21 cellular contexts compared by ENCODE assay signal in the genomic region with DNA sequence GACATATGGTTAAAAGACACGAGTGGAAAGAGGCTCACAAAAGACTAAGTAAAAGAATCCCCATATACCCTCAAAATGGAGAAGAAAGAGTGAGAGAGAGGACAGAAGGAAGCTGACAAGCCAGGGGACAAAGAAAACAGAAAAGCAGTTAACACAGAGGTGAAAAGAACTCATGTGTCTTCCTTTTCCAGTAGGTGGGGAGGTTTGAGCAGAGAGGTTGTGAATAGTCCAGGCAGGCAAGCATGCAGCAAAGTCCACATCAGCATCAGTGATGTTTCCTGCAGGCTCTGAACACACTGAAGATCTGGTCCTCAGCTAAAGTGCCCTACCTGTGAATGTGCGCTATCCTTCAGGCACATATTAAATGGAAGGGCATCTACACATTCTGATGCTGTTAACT.
A peak's percentile ranks its signal among the peaks of the same experiment; 100 is the strongest.
DNase-seq lines count a peak whose midpoint lies in the region; ATAC-seq and TF ChIP-seq lines count a peak whose summit lies in the region.
"Had no signal": no experiment of that assay in that cellular context is flagged by ENCODE, and none has a peak within 500 bp of the region (broad histone marks: within the 10 kb centered on the region; RNA-seq: fewer than 3 reads in every experiment).

No MANE protein-coding gene starts in this region.

- H3K36me3 Mint-ChIP-seq in WTC11, result peaks cover 6% of the 10 kb centered on the region
- H3K36me3 Mint-ChIP-seq: CD8-positive, alpha-beta T cell; IgD-negative memory B cell had no signal

- H3K79me2 ChIP-seq in ACC112 (ENCODE audit: control insufficient read depth, insufficient read depth, low read length, unreplicated experiment) (no peaks in the 10 kb centered on the region), Karpas-422 (ENCODE audit: low read length) (no peaks in the 10 kb centered on the region)

- peak overlapping the region; percentile 32 for H3K27ac Mint-ChIP-seq in WTC11
- H3K27ac Mint-ChIP-seq: B cell; CD8-positive, alpha-beta T cell; HFFc6; IgD-negative memory B cell had no signal

- peaks cover 12% of the 10 kb centered on the region for H3K9me3 Mint-ChIP-seq in WTC11
- H3K9me3 Mint-ChIP-seq: IgD-negative memory B cell had no signal

- H3K4me3 ChIP-seq in ACC112 (ENCODE audit: low read depth, low read length) (no peak overlapping the region), Karpas-422 (ENCODE audit: low read length) (no peak overlapping the region)
- H3K4me3 ChIP-seq: BLaER1 treated with 17β-estradiol and CSF1 and Interleukin-3, amounts not matched to agents 10 nM and 100 nM had no signal

- H3K4me3 Mint-ChIP-seq in WTC11, result no peak overlapping the region
- H3K4me3 Mint-ChIP-seq: B cell; CD8-positive, alpha-beta T cell; HFFc6; IgD-negative memory B cell had no signal

- ATAC-seq in WTC11, result peak; percentile 82
- ATAC-seq: CD8-positive, alpha-beta T cell; HCT116; HepG2 had no signal

- peak; percentile 2 for DNase-seq in ELF-1 (ENCODE audit: low read depth, low spot score)
- DNase-seq in WTC11 (ENCODE audit: low spot score), result no peak
- peak; percentile 13 for DNase-seq in iPS-NIHi7 (ENCODE audit: extremely low spot score)
- DNase-seq in Karpas-422, result no peak
- DNase-seq in activated T-cell treated with anti-CD3 and anti-CD28 coated beads, Interleukin-2, amount 50 U/mL, for 48 hours, result no peak
- DNase-seq in DMS 273 (lab: John Stamatoyannopoulos, UW; ENCODE audit: unreplicated experiment), result no peak
- no peak for DNase-seq in GM03348 (ENCODE audit: low spot score)
- DNase-seq: 8988T; Calu3; CD8-positive, alpha-beta T cell; DMS 273 treated with DMSO at 0.1 percent for 48 hours; DMS79; HFFc6; Kasumi-1; KBM-7 had no signal

- H4K20me1 ChIP-seq in Karpas-422 (ENCODE audit: insufficient read depth, low read depth, low read length), result no peaks in the 10 kb centered on the region
- H4K20me1 ChIP-seq: BLaER1 treated with 17β-estradiol and CSF1 and Interleukin-3, amounts not matched to agents 10 nM and 100 nM had no signal

- no peak overlapping the region for H3K4me2 ChIP-seq in Karpas-422 (ENCODE audit: low read depth, low read length, poor library complexity, severe bottlenecking)
- H3K4me2 ChIP-seq: BLaER1 treated with 17β-estradiol and CSF1 and Interleukin-3, amounts not matched to agents 10 nM and 100 nM had no signal

- H3K9me2 ChIP-seq in Karpas-422 (replicated peaks; ENCODE audit: insufficient read depth, low read length), result no peaks in the 10 kb centered on the region

- POLR2A ChIA-PET in WTC11 (lab: Charles Lee), result no interaction called here

- TF ChIP-seq CTCF in WTC11 (IDR thresholded peaks at IDR 0.05), result no peak

- H3K9ac ChIP-seq in Karpas-422 (ENCODE audit: low read length), result no peak overlapping the region
- H3K9ac ChIP-seq: BLaER1 treated with 17β-estradiol and CSF1 and Interleukin-3, amounts not matched to agents 10 nM and 100 nM had no signal

- peaks cover 2% of the 10 kb centered on the region; the same call in 1 of the 2 replicates for H3K27me3 Mint-ChIP-seq in WTC11 (ENCODE audit: low read depth)
- H3K27me3 Mint-ChIP-seq: B cell, IgD-negative memory B cell had no signal

- H3K9me3 ChIP-seq in Karpas-422 (ENCODE audit: low read length), result no peaks in the 10 kb centered on the region
- H3K9me3 ChIP-seq: BLaER1 treated with 17β-estradiol and CSF1 and Interleukin-3, amounts not matched to agents 10 nM and 100 nM had no signal

- CTCF ChIA-PET in WTC11 (lab: Charles Lee), result interaction anchor here (0.9 kb wide), 1 partner anchor 140 kb away, joined by 3 read pairs; no protein-coding TSS in a partner anchor

- peak overlapping the region; percentile 55 for H2AFZ ChIP-seq in ACC112 (ENCODE audit: low read length, unreplicated experiment)
- H2AFZ ChIP-seq in Karpas-422 (ENCODE audit: low read length), result no peak overlapping the region

- H3K27ac ChIP-seq in ACC112 (ENCODE audit: low read depth, low read length), result no peak overlapping the region
- H3K27ac ChIP-seq in Karpas-422 (ENCODE audit: low read length), result no peak overlapping the region
- H3K27ac ChIP-seq: BLaER1 treated with 17β-estradiol and CSF1 and Interleukin-3, amounts not matched to agents 10 nM and 100 nM had no signal

- H3K36me3 ChIP-seq in ACC112 (ENCODE audit: insufficient read depth, low read length), result no peaks in the 10 kb centered on the region
- H3K36me3 ChIP-seq in Karpas-422 (ENCODE audit: insufficient read depth, low read length), result no peaks in the 10 kb centered on the region
- H3K36me3 ChIP-seq: BLaER1 treated with 17β-estradiol and CSF1 and Interleukin-3, amounts not matched to agents 10 nM and 100 nM had no signal

- H3K4me1 ChIP-seq in ACC112 (ENCODE audit: control insufficient read depth, insufficient read depth, low read length, unreplicated experiment) (no peaks in the 10 kb centered on the region), Karpas-422 (ENCODE audit: low read length) (no peaks in the 10 kb centered on the region)
- H3K4me1 ChIP-seq: BLaER1 treated with 17β-estradiol and CSF1 and Interleukin-3, amounts not matched to agents 10 nM and 100 nM had no signal

- no peaks in the 10 kb centered on the region for H3K27me3 ChIP-seq in ACC112 (ENCODE audit: insufficient read depth, low read length)
- H3K27me3 ChIP-seq in Karpas-422 (ENCODE audit: low read length), result no peaks in the 10 kb centered on the region
- H3K27me3 ChIP-seq: BLaER1 treated with 17β-estradiol and CSF1 and Interleukin-3, amounts not matched to agents 10 nM and 100 nM had no signal

- H3K4me1 Mint-ChIP-seq in WTC11, result peaks cover 18% of the 10 kb centered on the region
- H3K4me1 Mint-ChIP-seq: B cell, IgD-negative memory B cell had no signal

TF ChIP-seq in WTC11, 78 proteins besides CTCF, POLR2A, EP300 and RAD21 (continues in another document):
- TF ChIP-seq NFE2L1 (CRISPR knock-in tag; IDR thresholded peaks at IDR 0.05), result no peak
- no peak for TF ChIP-seq ESRRA (CRISPR knock-in tag; IDR thresholded peaks at IDR 0.05; ENCODE audit: borderline replicate concordance)
- TF ChIP-seq, protein P1, sequence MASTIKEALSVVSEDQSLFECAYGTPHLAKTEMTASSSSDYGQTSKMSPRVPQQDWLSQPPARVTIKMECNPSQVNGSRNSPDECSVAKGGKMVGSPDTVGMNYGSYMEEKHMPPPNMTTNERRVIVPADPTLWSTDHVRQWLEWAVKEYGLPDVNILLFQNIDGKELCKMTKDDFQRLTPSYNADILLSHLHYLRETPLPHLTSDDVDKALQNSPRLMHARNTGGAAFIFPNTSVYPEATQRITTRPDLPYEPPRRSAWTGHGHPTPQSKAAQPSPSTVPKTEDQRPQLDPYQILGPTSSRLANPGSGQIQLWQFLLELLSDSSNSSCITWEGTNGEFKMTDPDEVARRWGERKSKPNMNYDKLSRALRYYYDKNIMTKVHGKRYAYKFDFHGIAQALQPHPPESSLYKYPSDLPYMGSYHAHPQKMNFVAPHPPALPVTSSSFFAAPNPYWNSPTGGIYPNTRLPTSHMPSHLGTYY (CRISPR knock-in tag; IDR thresholded peaks at IDR 0.05), result no peak
- TF ChIP-seq HMGA2 (CRISPR knock-in tag; IDR thresholded peaks at IDR 0.05), result no peak
- TF ChIP-seq, protein P2, sequence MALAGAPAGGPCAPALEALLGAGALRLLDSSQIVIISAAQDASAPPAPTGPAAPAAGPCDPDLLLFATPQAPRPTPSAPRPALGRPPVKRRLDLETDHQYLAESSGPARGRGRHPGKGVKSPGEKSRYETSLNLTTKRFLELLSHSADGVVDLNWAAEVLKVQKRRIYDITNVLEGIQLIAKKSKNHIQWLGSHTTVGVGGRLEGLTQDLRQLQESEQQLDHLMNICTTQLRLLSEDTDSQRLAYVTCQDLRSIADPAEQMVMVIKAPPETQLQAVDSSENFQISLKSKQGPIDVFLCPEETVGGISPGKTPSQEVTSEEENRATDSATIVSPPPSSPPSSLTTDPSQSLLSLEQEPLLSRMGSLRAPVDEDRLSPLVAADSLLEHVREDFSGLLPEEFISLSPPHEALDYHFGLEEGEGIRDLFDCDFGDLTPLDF (CRISPR knock-in tag; IDR thresholded peaks at IDR 0.05), result no peak
- TF ChIP-seq TEAD1 (CRISPR knock-in tag; IDR thresholded peaks at IDR 0.05), result no peak
- TF ChIP-seq, protein P3, sequence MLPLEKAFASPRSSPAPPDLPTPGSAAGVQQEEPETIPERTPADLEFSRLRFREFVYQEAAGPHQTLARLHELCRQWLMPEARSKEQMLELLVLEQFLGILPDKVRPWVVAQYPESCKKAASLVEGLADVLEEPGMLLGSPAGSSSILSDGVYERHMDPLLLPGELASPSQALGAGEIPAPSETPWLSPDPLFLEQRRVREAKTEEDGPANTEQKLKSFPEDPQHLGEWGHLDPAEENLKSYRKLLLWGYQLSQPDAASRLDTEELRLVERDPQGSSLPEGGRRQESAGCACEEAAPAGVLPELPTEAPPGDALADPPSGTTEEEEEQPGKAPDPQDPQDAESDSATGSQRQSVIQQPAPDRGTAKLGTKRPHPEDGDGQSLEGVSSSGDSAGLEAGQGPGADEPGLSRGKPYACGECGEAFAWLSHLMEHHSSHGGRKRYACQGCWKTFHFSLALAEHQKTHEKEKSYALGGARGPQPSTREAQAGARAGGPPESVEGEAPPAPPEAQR (CRISPR knock-in tag; IDR thresholded peaks at IDR 0.05), result no peak
- no peak for TF ChIP-seq NR2C2 (CRISPR knock-in tag; IDR thresholded peaks at IDR 0.05)
- no peak for TF ChIP-seq ZNF219 (CRISPR knock-in tag; IDR thresholded peaks at IDR 0.05; ENCODE audit: borderline replicate concordance)
- TF ChIP-seq, protein P4, sequence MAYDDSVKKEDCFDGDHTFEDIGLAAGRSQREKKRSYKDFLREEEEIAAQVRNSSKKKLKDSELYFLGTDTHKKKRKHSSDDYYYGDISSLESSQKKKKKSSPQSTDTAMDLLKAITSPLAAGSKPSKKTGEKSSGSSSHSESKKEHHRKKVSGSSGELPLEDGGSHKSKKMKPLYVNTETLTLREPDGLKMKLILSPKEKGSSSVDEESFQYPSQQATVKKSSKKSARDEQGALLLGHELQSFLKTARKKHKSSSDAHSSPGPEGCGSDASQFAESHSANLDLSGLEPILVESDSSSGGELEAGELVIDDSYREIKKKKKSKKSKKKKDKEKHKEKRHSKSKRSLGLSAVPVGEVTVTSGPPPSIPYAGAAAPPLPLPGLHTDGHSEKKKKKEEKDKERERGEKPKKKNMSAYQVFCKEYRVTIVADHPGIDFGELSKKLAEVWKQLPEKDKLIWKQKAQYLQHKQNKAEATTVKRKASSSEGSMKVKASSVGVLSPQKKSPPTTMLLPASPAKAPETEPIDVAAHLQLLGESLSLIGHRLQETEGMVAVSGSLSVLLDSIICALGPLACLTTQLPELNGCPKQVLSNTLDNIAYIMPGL (CRISPR knock-in tag; IDR thresholded peaks at IDR 0.05), result no peak

Comparison
In these comparisons a context has a peak if more than half of its experiments do, and no peak if none do; other contexts are left out.
1. DNase-seq: peak in ELF-1 (single experiment) and iPS-NIHi7 (single experiment); none in WTC11 (single experiment), Karpas-422 (single experiment), activated T-cell treated with anti-CD3 and anti-CD28 coated beads, Interleukin-2, amount 50 U/mL, for 48 hours (0 of 2), DMS 273 (single experiment) and GM03348 (single experiment).